In genomic region chr2:44191739-44192138, GRCh38 we compare ENCODE assay signal across 1 cellular context.
TF ChIP-seq lines count a peak whose summit lies in the region.

No MANE protein-coding gene starts in this region.

TF ChIP-seq in HepG2, 621 proteins besides CTCF, POLR2A, EP300 and RAD21 (continued from another document):
- TF ChIP-seq NFE2L1 (CRISPR knock-in tag; IDR thresholded peaks at IDR 0.05; ENCODE audit: borderline replicate concordance), result no peak
- TF ChIP-seq MIER2 (CRISPR knock-in tag; IDR thresholded peaks at IDR 0.05), result no peak
- TF ChIP-seq CREB1 (IDR thresholded peaks at IDR 0.05), result no peak
- no peak for TF ChIP-seq CREB1 (CRISPR knock-in tag; IDR thresholded peaks at IDR 0.05)
- no peak for TF ChIP-seq LCORL (IDR thresholded peaks at IDR 0.05)
- no peak for TF ChIP-seq LCORL (CRISPR knock-in tag; IDR thresholded peaks at IDR 0.05)
- no peak for TF ChIP-seq SOX5 (CRISPR knock-in tag; IDR thresholded peaks at IDR 0.05; ENCODE audit: borderline replicate concordance)
- no peak for TF ChIP-seq PRDM4 (CRISPR knock-in tag; IDR thresholded peaks at IDR 0.05; ENCODE audit: borderline replicate concordance)
- TF ChIP-seq HINFP (CRISPR knock-in tag; IDR thresholded peaks at IDR 0.05; ENCODE audit: low read depth), result no peak
- no peak for TF ChIP-seq ZNF225 (CRISPR knock-in tag; IDR thresholded peaks at IDR 0.05)
- TF ChIP-seq SALL1 (CRISPR knock-in tag; IDR thresholded peaks at IDR 0.05), result no peak
TF ChIP-seq in HepG2: peak in this region for 0.
